In genomic region chr3:58019343-58019742, GRCh38 we compare ENCODE assay signal across 13 cellular contexts. TPM values are rescaled to one million over a fixed set of nuclear protein-coding genes. Genes with fewer than 3 reads are reported as not detected.
A peak's percentile ranks its signal among the peaks of the same experiment; 100 is the strongest.
DNase-seq lines count a peak whose midpoint lies in the region; ATAC-seq and TF ChIP-seq lines count a peak whose summit lies in the region.
"Had no signal": no experiment of that assay in that cellular context is flagged by ENCODE, and none has a peak within 500 bp of the region (broad histone marks: within the 10 kb centered on the region; RNA-seq: fewer than 3 reads in every experiment).

No MANE protein-coding gene starts in this region.

- H3K4me1 ChIP-seq in right atrium auricular region (peaks cover 0 to 47% of the 10 kb centered on the region in 2 donors), muscle layer of duodenum (ENCODE audit: control insufficient read depth in 1 of 2, insufficient read depth in 2 of 2, low read length in 2 of 2) (peaks cover 29 to 43% of the 10 kb centered on the region in 2 donors), uterus (peaks cover 0 to 22% of the 10 kb centered on the region in 2 donors)

- H3K36me3 ChIP-seq in right atrium auricular region (no peaks in the 10 kb centered on the region), muscle layer of duodenum (ENCODE audit: control insufficient read depth in 1 of 2, insufficient read depth in 2 of 2, low read length in 2 of 2) (no peaks in the 10 kb centered on the region), uterus (no peaks in the 10 kb centered on the region), H7 (replicated peaks; ENCODE audit: control insufficient read depth, insufficient read depth, low read length) (no peaks in the 10 kb centered on the region; the same call in 1 of the 2 replicates)
- H3K36me3 ChIP-seq: spleen had no signal

- DNase-seq in right atrium auricular region (ENCODE audit: low spot score) (no peak), left cardiac atrium (no peak), uterus (no peak), SHP77 treated with DMSO at 0.1 percent for 48 hours (lab: John Stamatoyannopoulos, UW) (no peak), H7 (no peak), NCI-H2029 (lab: John Stamatoyannopoulos, UW) (no peak)
- DNase-seq: activated CD8-positive, alpha-beta memory T cell treated with anti-CD3 and anti-CD28 coated beads, Interleukin-2, amount 10 ng/mL, durations not matched to agents 7 days and 5 days; erythroblast; natural killer cell had no signal

- H3K27me3 ChIP-seq in right atrium auricular region (no peaks in the 10 kb centered on the region), muscle layer of duodenum (ENCODE audit: low read depth, low read length) (no peaks in the 10 kb centered on the region), uterus (no peaks in the 10 kb centered on the region), H7 (ENCODE audit: control insufficient read depth, insufficient read depth, low read length) (no peaks in the 10 kb centered on the region)
- H3K27me3 ChIP-seq: spleen had no signal

- peaks cover 62% of the 10 kb centered on the region for H3K4me1 Mint-ChIP-seq in brain
- H3K4me1 Mint-ChIP-seq: natural killer cell had no signal

- no peak overlapping the region for H3K4me3 Mint-ChIP-seq in brain
- H3K4me3 Mint-ChIP-seq: activated CD8-positive, alpha-beta memory T cell treated with anti-CD3 and anti-CD28 coated beads, Interleukin-2, amount 10 ng/mL, durations not matched to agents 7 days and 5 days; natural killer cell had no signal

- H3K9me3 Mint-ChIP-seq in brain: no peaks in the 10 kb centered on the region
- H3K9me3 Mint-ChIP-seq: natural killer cell, T-cell had no signal

- intact Hi-C loops in left cardiac atrium (cut with DNase I): loop anchor here in 1 of 2 donors (10.0 kb wide), 1 partner anchor 95 kb away; no protein-coding TSS in a partner anchor
- intact Hi-C loops in uterus (cut with DNase I; ENCODE audit: low total_unique reads): no loop called here

- TF ChIP-seq CTCF in right atrium auricular region (IDR thresholded peaks at IDR 0.05): no peak
- TF ChIP-seq CTCF in brain (conservative IDR thresholded peaks at IDR 0.05): no peak
- no peak for TF ChIP-seq CTCF in uterus (IDR thresholded peaks at IDR 0.05)

- H3K27me3 Mint-ChIP-seq in brain: no peaks in the 10 kb centered on the region
- H3K27me3 Mint-ChIP-seq: activated CD8-positive, alpha-beta memory T cell treated with anti-CD3 and anti-CD28 coated beads, Interleukin-2, amount 10 ng/mL, durations not matched to agents 7 days and 5 days; T-cell had no signal

- no peaks in the 10 kb centered on the region for H3K36me3 Mint-ChIP-seq in brain
- H3K36me3 Mint-ChIP-seq: activated CD8-positive, alpha-beta memory T cell treated with anti-CD3 and anti-CD28 coated beads, Interleukin-2, amount 10 ng/mL, durations not matched to agents 7 days and 5 days; natural killer cell; T-cell had no signal

- H3K9me3 ChIP-seq in right atrium auricular region (no peaks in the 10 kb centered on the region), muscle layer of duodenum (ENCODE audit: control insufficient read depth in 1 of 2, low read length in 2 of 2) (no peaks in the 10 kb centered on the region), uterus (no peaks in the 10 kb centered on the region)
- H3K9me3 ChIP-seq: spleen had no signal

- no peak for ATAC-seq in left cardiac atrium
- ATAC-seq: activated CD8-positive, alpha-beta memory T cell treated with anti-CD3 and anti-CD28 coated beads, Interleukin-2, amount 10 ng/mL, durations not matched to agents 7 days and 5 days had no signal

- no peak overlapping the region for H3K4me3 ChIP-seq in right atrium auricular region
- no peak overlapping the region for H3K4me3 ChIP-seq in muscle layer of duodenum (ENCODE audit: low read depth in 1 of 2, low read length in 2 of 2)
- H3K4me3 ChIP-seq in uterus: no peak overlapping the region
- no peak overlapping the region for H3K4me3 ChIP-seq in H7 (ENCODE audit: insufficient read depth, low read depth, low read length)
- H3K4me3 ChIP-seq: spleen had no signal

- TF ChIP-seq POLR2A in uterus (IDR thresholded peaks at IDR 0.05): no peak

- H3K27ac ChIP-seq in right atrium auricular region (peak overlapping the region; percentile 60 to 61), muscle layer of duodenum (ENCODE audit: low read length) (peak overlapping the region; percentile 32), uterus (peak overlapping the region; percentile 83 to 90)

- peak overlapping the region in 3 of 5 experiments; percentile 32 to 66 (median 63) for H3K27ac Mint-ChIP-seq in brain
- H3K27ac Mint-ChIP-seq: activated CD8-positive, alpha-beta memory T cell treated with anti-CD3 and anti-CD28 coated beads, Interleukin-2, amount 10 ng/mL, durations not matched to agents 7 days and 5 days; natural killer cell; T-cell had no signal

RNA-seq across cellular contexts. Expression of gene FLNB, which starts 11.1 kb away (rescaled TPM):
- total RNA-seq in right atrium auricular region (10 to 100 TPM; 37.6 to 59.6 TPM), left cardiac atrium (10 to 100 TPM; 28.0 to 94.4 TPM), uterus (100 to 1,000 TPM in 3 of 4 donors, 10 to 100 TPM in 1; 52.4 to 283 (median 148) TPM)
- 27.6 TPM for polyA plus RNA-seq in brain (ENCODE audit: insufficient read depth, low read depth, low replicate concordance)
- total RNA-seq in H7 (2014; rRNA removed; shearing (Covaris generic)): 75.4 and 116 TPM in 2 replicates

Comparison
In these comparisons a context has a peak if more than half of its experiments do, and no peak if none do; other contexts are left out.
1. H3K27ac ChIP-seq: peak in every context shown above with its lines; median percentile 86 in uterus; 60 in right atrium auricular region; 32 in muscle layer of duodenum.